In genomic region chr16:81641403-81642106, GRCh38 we compare ENCODE assay signal across 15 cellular contexts.
DNase-seq lines count a peak whose midpoint lies in the region; ATAC-seq and TF ChIP-seq lines count a peak whose summit lies in the region.
"Had no signal": no experiment of that assay in that cellular context is flagged by ENCODE, and none has a peak within 500 bp of the region (broad histone marks: within the 10 kb centered on the region; RNA-seq: fewer than 3 reads in every experiment).

No MANE protein-coding gene starts in this region.

- CTCF ChIA-PET in Caco-2 (lab: Charles Lee), result no interaction called here

- no peak overlapping the region for H3K4me3 Mint-ChIP-seq in endodermal cell
- no peak overlapping the region for H3K4me3 Mint-ChIP-seq in Caco-2 (ENCODE audit: unreplicated experiment)

- DNase-seq in BE2C (peak; percentile 85), M059J (ENCODE audit: low read depth) (peak; percentile 33), NCI-H345 treated with DMSO at 0.1 percent for 48 hours (lab: John Stamatoyannopoulos, UW; ENCODE audit: unreplicated experiment) (peak; percentile 83), endodermal cell (peak; percentile 80), Caco-2 (no peak), sciatic nerve (ENCODE audit: low spot score) (no peak), T1000 (lab: John Stamatoyannopoulos, UW) (no peak)
- DNase-seq: activated naive CD4-positive, alpha-beta T cell treated with Interleukin-2 at 50 U/mL for 16 hours; gastrocnemius medialis; islet precursor cell; NCI-H1048; T-helper 9 cell; trophoblast cell had no signal

- H3K4me1 ChIP-seq in BE2C (peaks cover 14% of the 10 kb centered on the region), endodermal cell (ENCODE audit: control insufficient read depth, insufficient read depth, low read length) (peaks cover 3% of the 10 kb centered on the region), Caco-2 (peaks cover 16% of the 10 kb centered on the region)
- H3K4me1 ChIP-seq: gastrocnemius medialis had no signal

- no peak for ATAC-seq in HG03457 (IDR thresholded peaks at IDR 0.05; ENCODE audit: unreplicated experiment)
- ATAC-seq in sciatic nerve, result no peak
- ATAC-seq: gastrocnemius medialis, Panc1 had no signal

- no peak overlapping the region for H3K4me3 ChIP-seq in BE2C (ENCODE audit: low read depth, low read length)
- no peak overlapping the region for H3K4me3 ChIP-seq in endodermal cell (ENCODE audit: low read length)
- H3K4me3 ChIP-seq in Caco-2 (ENCODE audit: low read depth, low read length), result no peak overlapping the region
- H3K4me3 ChIP-seq: gastrocnemius medialis had no signal

- whole genome bisulfite sequencing in endodermal cell (ENCODE audit: insufficient coverage in 1 of 2, insufficient read length in 1 of 2), 2 experiments, result 82 to 86% methylated on average over 13 to 16 of the region's 17 CpGs

- H3K9me3 Mint-ChIP-seq in endodermal cell (no peaks in the 10 kb centered on the region), Caco-2 (ENCODE audit: unreplicated experiment) (no peaks in the 10 kb centered on the region)

- no TSS peak for BruUV-seq in Caco-2 (replicated peaks; lab: Mats Ljungman, UMichigan)

- H3K27ac Mint-ChIP-seq in endodermal cell (no peak overlapping the region), Caco-2 (ENCODE audit: unreplicated experiment) (no peak overlapping the region)

- no peaks in the 10 kb centered on the region for H3K27me3 ChIP-seq in BE2C
- H3K27me3 ChIP-seq in endodermal cell (ENCODE audit: control insufficient read depth, insufficient read depth, low read length, poor library complexity, severe bottlenecking), result no peaks in the 10 kb centered on the region
- H3K27me3 ChIP-seq in Caco-2 (replicated peaks; ENCODE audit: control insufficient read depth, insufficient read depth, low read length), result no peaks in the 10 kb centered on the region
- H3K27me3 ChIP-seq: gastrocnemius medialis had no signal

- TF ChIP-seq CTCF in BE2C (IDR thresholded peaks at IDR 0.05; ENCODE audit: low read depth, low read length), result no peak
- TF ChIP-seq CTCF in endodermal cell (conservative IDR thresholded peaks at IDR 0.05), result no peak
- no peak for TF ChIP-seq CTCF in Caco-2 (IDR thresholded peaks at IDR 0.05; ENCODE audit: insufficient read depth in 1 of 2, low read depth in 1 of 2, low read length in 1 of 2, severe bottlenecking in 1 of 2, unreplicated experiment in 1 of 2)

- H3K27ac ChIP-seq in endodermal cell (ENCODE audit: low read depth, low read length), result no peak overlapping the region
- H3K27ac ChIP-seq: gastrocnemius medialis had no signal

- H3K36me3 Mint-ChIP-seq in endodermal cell (ENCODE audit: low read depth) (peaks cover 9% of the 10 kb centered on the region), Caco-2 (ENCODE audit: insufficient read depth, unreplicated experiment) (peaks cover 37% of the 10 kb centered on the region)

- H3K4me1 Mint-ChIP-seq in endodermal cell (peaks cover 17% of the 10 kb centered on the region), Caco-2 (ENCODE audit: low read depth, unreplicated experiment) (peaks cover 24% of the 10 kb centered on the region)

- POLR2A ChIA-PET in Caco-2 (lab: Charles Lee), result interaction anchor here (0.6 kb wide), 1 partner anchor 41 kb away, joined by 6 read pairs; no protein-coding TSS in a partner anchor

- no peaks in the 10 kb centered on the region for H3K9me3 ChIP-seq in BE2C
- no peaks in the 10 kb centered on the region for H3K9me3 ChIP-seq in endodermal cell (ENCODE audit: control insufficient read depth, low read length)
- no peaks in the 10 kb centered on the region for H3K9me3 ChIP-seq in Caco-2
- H3K9me3 ChIP-seq: gastrocnemius medialis had no signal

- intact Hi-C loops in Caco-2 (cut with micrococcal nuclease; ENCODE audit: unreplicated experiment) (no loop called here), sciatic nerve (cut with DNase I) (loop anchor here (1.0 kb wide), 1 partner anchor 35 kb away; no protein-coding TSS in a partner anchor)

- no peaks in the 10 kb centered on the region for H3K27me3 Mint-ChIP-seq in endodermal cell (ENCODE audit: insufficient read depth)
- H3K27me3 Mint-ChIP-seq in Caco-2 (ENCODE audit: insufficient read depth, unreplicated experiment), result no peaks in the 10 kb centered on the region

- H3K9ac ChIP-seq in endodermal cell (ENCODE audit: extremely low read depth, low read length, poor library complexity, severe bottlenecking), result no peak overlapping the region

- H3K36me3 ChIP-seq in BE2C, result no peaks in the 10 kb centered on the region
- peaks cover 5% of the 10 kb centered on the region for H3K36me3 ChIP-seq in endodermal cell (ENCODE audit: control insufficient read depth, insufficient read depth, low read length)
- no peaks in the 10 kb centered on the region for H3K36me3 ChIP-seq in Caco-2 (ENCODE audit: control insufficient read depth, insufficient read depth, low read length)
- H3K36me3 ChIP-seq: gastrocnemius medialis had no signal

Comparison
In these comparisons a context has a peak if more than half of its experiments do, and no peak if none do; other contexts are left out.
1. DNase-seq: peak in BE2C (single experiment), M059J (single experiment), NCI-H345 treated with DMSO at 0.1 percent for 48 hours (single experiment) and endodermal cell (single experiment); none in Caco-2 (0 of 2), sciatic nerve (single experiment) and T1000 (single experiment).